In genomic region chr17:57534863-57535651, GRCh38 we compare ENCODE assay signal across 1 cellular context.
TF ChIP-seq lines count a peak whose summit lies in the region.

No MANE protein-coding gene starts in this region.

TF ChIP-seq in K562, 482 proteins besides CTCF, POLR2A, EP300 and RAD21 (continued from another document):
- no peak for TF ChIP-seq PBX2 (CRISPR knock-in tag; IDR thresholded peaks at IDR 0.05; ENCODE audit: low read depth)
- TF ChIP-seq PBX2 (tag; conservative IDR thresholded peaks at IDR 0.05; ENCODE audit: low read depth) = peak; percentile 96
- TF ChIP-seq RBM25 (IDR thresholded peaks at IDR 0.05; ENCODE audit: low read depth, low read length, severe bottlenecking) = no peak
- no peak for TF ChIP-seq SNIP1 (IDR thresholded peaks at IDR 0.05; ENCODE audit: low read depth)
- no peak for TF ChIP-seq MCM3 (IDR thresholded peaks at IDR 0.05)
- TF ChIP-seq CHAMP1 (IDR thresholded peaks at IDR 0.05) = no peak
- no peak for TF ChIP-seq DPF2 (IDR thresholded peaks at IDR 0.05)
- TF ChIP-seq, protein P1, sequence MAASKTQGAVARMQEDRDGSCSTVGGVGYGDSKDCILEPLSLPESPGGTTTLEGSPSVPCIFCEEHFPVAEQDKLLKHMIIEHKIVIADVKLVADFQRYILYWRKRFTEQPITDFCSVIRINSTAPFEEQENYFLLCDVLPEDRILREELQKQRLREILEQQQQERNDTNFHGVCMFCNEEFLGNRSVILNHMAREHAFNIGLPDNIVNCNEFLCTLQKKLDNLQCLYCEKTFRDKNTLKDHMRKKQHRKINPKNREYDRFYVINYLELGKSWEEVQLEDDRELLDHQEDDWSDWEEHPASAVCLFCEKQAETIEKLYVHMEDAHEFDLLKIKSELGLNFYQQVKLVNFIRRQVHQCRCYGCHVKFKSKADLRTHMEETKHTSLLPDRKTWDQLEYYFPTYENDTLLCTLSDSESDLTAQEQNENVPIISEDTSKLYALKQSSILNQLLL (CRISPR knock-in tag; IDR thresholded peaks at IDR 0.05; ENCODE audit: borderline replicate concordance) = no peak
- TF ChIP-seq ZSCAN29 (IDR thresholded peaks at IDR 0.05) = no peak
- TF ChIP-seq RBFOX2 (IDR thresholded peaks at IDR 0.05; ENCODE audit: low read depth, low read length) = no peak
- no peak for TF ChIP-seq BHLHE40 (IDR thresholded peaks at IDR 0.05; ENCODE audit: low read length)
- TF ChIP-seq ZNF143 (CRISPR knock-in tag; IDR thresholded peaks at IDR 0.05) = 0 out of 2 replicates have a peak, but pooled peaks have one; percentile 46
- TF ChIP-seq PHF8 (IDR thresholded peaks at IDR 0.05; ENCODE audit: borderline replicate concordance, low read length) = no peak
- TF ChIP-seq ZNF785 (CRISPR knock-in tag; IDR thresholded peaks at IDR 0.05) = no peak
- no peak for TF ChIP-seq MYC (IDR thresholded peaks at IDR 0.05; ENCODE audit: low read depth, low read length)
- TF ChIP-seq MYC (CRISPR knock-in tag; IDR thresholded peaks at IDR 0.05; ENCODE audit: borderline replicate concordance, low read depth) = no peak
- TF ChIP-seq THRAP3 (IDR thresholded peaks at IDR 0.05; ENCODE audit: borderline replicate concordance) = no peak
- no peak for TF ChIP-seq ZNF551 (CRISPR knock-in tag; IDR thresholded peaks at IDR 0.05)
- TF ChIP-seq POLR3G (IDR thresholded peaks at IDR 0.05; ENCODE audit: extremely low read depth, insufficient read length, insufficient replicate concordance) = no peak
- no peak for TF ChIP-seq TCFL5 (CRISPR knock-in tag; conservative IDR thresholded peaks at IDR 0.05)
- no peak for TF ChIP-seq ZNF79 (CRISPR knock-in tag; IDR thresholded peaks at IDR 0.05; ENCODE audit: low read depth)
- TF ChIP-seq, protein P2, sequence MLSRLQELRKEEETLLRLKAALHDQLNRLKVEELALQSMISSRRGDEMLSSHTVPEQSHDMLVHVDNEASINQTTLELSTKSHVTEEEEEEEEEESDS (CRISPR knock-in tag; IDR thresholded peaks at IDR 0.05) = no peak
- no peak for TF ChIP-seq NCOA1 (IDR thresholded peaks at IDR 0.05; ENCODE audit: low read depth)
- TF ChIP-seq STAG1 (CRISPR knock-in tag; IDR thresholded peaks at IDR 0.05; ENCODE audit: borderline replicate concordance) = no peak
- no peak for TF ChIP-seq SNRNP70 (optimal IDR thresholded peaks at IDR 0.05; ENCODE audit: low read depth, low read length)
- TF ChIP-seq NR2C2 (CRISPR knock-in tag; IDR thresholded peaks at IDR 0.05) = no peak
- no peak for TF ChIP-seq NR2C2 (tag; IDR thresholded peaks at IDR 0.05)
- no peak for TF ChIP-seq CHD4 (IDR thresholded peaks at IDR 0.05; ENCODE audit: insufficient read depth, insufficient replicate concordance, low read depth, low read length, poor library complexity, severe bottlenecking)
- peak; percentile 94 for TF ChIP-seq NFIC (IDR thresholded peaks at IDR 0.05)
